ENCODE assay signal across 20 cellular contexts in genomic region chr9:89596937-89597555, GRCh38. TPM values are rescaled to one million over a fixed set of nuclear protein-coding genes. Genes with fewer than 3 reads are reported as not detected.
"Had no signal": no experiment of that assay in that cellular context is flagged by ENCODE, and none has a peak within 500 bp of the region (broad histone marks: within the 10 kb centered on the region; RNA-seq: fewer than 3 reads in every experiment).

No MANE protein-coding gene starts in this region.

- H3K4me3 ChIP-seq: breast epithelium, esophagus muscularis mucosa, heart right ventricle, right atrium auricular region, smooth muscle cell, testis, transverse colon had no signal

- H3K36me3 ChIP-seq: breast epithelium, esophagus muscularis mucosa, heart right ventricle, right atrium auricular region, transverse colon had no signal

- DNase-seq: activated CD4-positive, alpha-beta T cell treated with anti-CD3 and anti-CD28 coated beads for 4 hours; activated CD4-positive, alpha-beta T cell treated with anti-CD3 and anti-CD28 coated beads, Interleukin-2, amount 50 U/mL, for 48 hours; activated CD4-positive, CD25-positive, alpha-beta regulatory T cell; activated gamma-delta T cell; activated naive CD8-positive, alpha-beta T cell treated with anti-CD3 and anti-CD28 coated beads, Interleukin-2, amount 50 U/mL, for 24 hours; foreskin melanocyte; heart right ventricle; left ventricle myocardium superior; naive thymus-derived CD4-positive, alpha-beta T cell; stimulated activated CD4-positive, alpha-beta T cell treated with anti-CD3 and anti-CD28 coated beads, Interleukin-15, amount 100 ng/mL, for 24 hours; stimulated activated naive CD8-positive, alpha-beta T cell treated with anti-CD3 and anti-CD28 coated beads, Interleukin-15, Interleukin-2, amounts not matched to agents 100 U/mL and 50 U/mL, for 24 hours; T-helper 1 cell; testis; transverse colon had no signal

- H3K27ac ChIP-seq: breast epithelium, esophagus muscularis mucosa, heart right ventricle, parathyroid adenoma, right atrium auricular region, testis, transverse colon had no signal

- H3K9me3 ChIP-seq: breast epithelium, esophagus muscularis mucosa, heart right ventricle, right atrium auricular region, testis, transverse colon had no signal

- H3K27me3 ChIP-seq: breast epithelium, esophagus muscularis mucosa, right atrium auricular region, testis, transverse colon had no signal

- H3K79me2 ChIP-seq: parathyroid adenoma had no signal

- H2AFZ ChIP-seq: parathyroid adenoma had no signal

- H3K4me1 ChIP-seq: breast epithelium, esophagus muscularis mucosa, parathyroid adenoma, right atrium auricular region, testis had no signal

- ATAC-seq: activated naive CD8-positive, alpha-beta T cell treated with anti-CD3 and anti-CD28 coated beads, Interleukin-2, amount 50 U/mL, for 24 hours; stimulated activated naive CD8-positive, alpha-beta T cell treated with anti-CD3 and anti-CD28 coated beads, Interleukin-15, Interleukin-2, amounts not matched to agents 100 U/mL and 50 U/mL, for 24 hours had no signal

- H3K4me2 ChIP-seq: smooth muscle cell had no signal

RNA-seq across cellular contexts. Expression of gene GADD45G, which starts 7.8 kb away (rescaled TPM):
- total RNA-seq: lung microvascular endothelial cell had no signal
